In the genomic region with DNA sequence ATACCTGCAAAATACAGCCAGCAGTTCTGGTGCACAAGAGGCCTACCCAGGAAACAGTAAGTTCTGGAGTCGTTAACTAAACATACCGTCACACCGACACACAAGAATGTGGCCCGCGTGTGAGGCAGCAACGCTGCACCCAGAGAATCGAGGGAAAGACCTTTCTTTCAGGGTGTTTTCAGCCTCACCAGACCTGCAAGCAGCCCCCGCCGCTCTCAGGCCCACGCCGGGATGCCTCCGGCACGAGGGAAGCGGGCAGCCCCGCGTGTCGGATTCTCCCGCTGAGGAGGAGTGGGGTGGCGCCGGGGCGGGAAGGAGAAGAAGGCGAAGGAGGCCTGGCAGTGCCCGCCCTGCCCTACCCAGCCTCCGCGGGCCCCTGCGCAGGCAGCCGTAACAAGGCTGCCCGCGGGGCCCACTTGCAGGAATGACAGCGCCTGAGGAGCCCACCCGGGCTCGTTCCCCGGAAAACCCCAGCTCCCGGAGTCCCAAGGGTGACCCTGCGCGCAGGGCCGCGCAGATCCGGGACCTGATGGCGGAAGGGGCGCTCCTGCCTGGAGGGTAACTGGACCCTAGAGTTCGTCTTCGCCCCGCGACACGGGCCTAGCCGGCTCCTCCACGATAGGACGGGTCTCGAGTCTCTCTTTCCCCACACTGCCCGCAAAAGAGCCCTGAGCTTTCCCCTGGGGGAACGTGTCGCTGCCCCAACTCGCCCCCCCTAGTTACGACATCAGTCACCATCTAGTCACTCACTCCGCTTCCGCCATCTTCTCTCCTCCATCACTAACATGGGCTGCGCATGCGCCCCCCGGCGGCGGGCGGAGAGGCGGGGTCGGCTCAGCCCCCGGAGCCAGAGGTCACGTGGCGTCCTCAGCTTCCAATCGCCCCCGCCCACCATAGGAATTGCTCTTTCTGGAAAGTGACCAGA, we compare ENCODE assay signal across 8 cellular contexts. TPM values are rescaled to one million over a fixed set of nuclear protein-coding genes. Genes with fewer than 3 reads are reported as not detected.
A peak's percentile ranks its signal among the peaks of the same experiment; 100 is the strongest.
DNase-seq lines count a peak whose midpoint lies in the region; ATAC-seq and TF ChIP-seq lines count a peak whose summit lies in the region.

A gene with protein sequence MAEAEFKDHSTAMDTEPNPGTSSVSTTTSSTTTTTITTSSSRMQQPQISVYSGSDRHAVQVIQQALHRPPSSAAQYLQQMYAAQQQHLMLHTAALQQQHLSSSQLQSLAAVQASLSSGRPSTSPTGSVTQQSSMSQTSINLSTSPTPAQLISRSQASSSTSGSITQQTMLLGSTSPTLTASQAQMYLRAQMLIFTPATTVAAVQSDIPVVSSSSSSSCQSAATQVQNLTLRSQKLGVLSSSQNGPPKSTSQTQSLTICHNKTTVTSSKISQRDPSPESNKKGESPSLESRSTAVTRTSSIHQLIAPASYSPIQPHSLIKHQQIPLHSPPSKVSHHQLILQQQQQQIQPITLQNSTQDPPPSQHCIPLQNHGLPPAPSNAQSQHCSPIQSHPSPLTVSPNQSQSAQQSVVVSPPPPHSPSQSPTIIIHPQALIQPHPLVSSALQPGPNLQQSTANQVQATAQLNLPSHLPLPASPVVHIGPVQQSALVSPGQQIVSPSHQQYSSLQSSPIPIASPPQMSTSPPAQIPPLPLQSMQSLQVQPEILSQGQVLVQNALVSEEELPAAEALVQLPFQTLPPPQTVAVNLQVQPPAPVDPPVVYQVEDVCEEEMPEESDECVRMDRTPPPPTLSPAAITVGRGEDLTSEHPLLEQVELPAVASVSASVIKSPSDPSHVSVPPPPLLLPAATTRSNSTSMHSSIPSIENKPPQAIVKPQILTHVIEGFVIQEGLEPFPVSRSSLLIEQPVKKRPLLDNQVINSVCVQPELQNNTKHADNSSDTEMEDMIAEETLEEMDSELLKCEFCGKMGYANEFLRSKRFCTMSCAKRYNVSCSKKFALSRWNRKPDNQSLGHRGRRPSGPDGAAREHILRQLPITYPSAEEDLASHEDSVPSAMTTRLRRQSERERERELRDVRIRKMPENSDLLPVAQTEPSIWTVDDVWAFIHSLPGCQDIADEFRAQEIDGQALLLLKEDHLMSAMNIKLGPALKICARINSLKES (minus strand): TSS at position 782 of the 925 bp plus-strand sequence. CDS start 18 bp downstream, at position 764.

- H3K36me3 Mint-ChIP-seq in activated naive CD8-positive, alpha-beta T cell: peaks cover 9% of the 10 kb centered on the region

- no peaks in the 10 kb centered on the region for H3K27me3 Mint-ChIP-seq in activated naive CD8-positive, alpha-beta T cell

- peak; percentile 12 for TF ChIP-seq CTCF in GM12864 (IDR thresholded peaks at IDR 0.05; ENCODE audit: low read depth, low read length, missing control alignments)
- no peak for TF ChIP-seq CTCF in omental fat pad (IDR thresholded peaks at IDR 0.05)

- H3K4me3 ChIP-seq in GM12864 (ENCODE audit: low read depth, low read length): peak within 1 kb of the TSS; percentile 98

- no peaks in the 10 kb centered on the region for H3K9me3 Mint-ChIP-seq in activated naive CD8-positive, alpha-beta T cell (ENCODE audit: low read depth)

- H3K27ac Mint-ChIP-seq in activated naive CD8-positive, alpha-beta T cell: peak within 1 kb of the TSS; percentile 100

- DNase-seq in GM12864 (ENCODE audit: low read depth) (peak; percentile 71), NCI-H1105 treated with DMSO at 0.1 percent for 48 hours (lab: John Stamatoyannopoulos, UW) (peak; percentile 93), SKM-1 treated with dmso at 0.1 percent for 144 hours (lab: John Stamatoyannopoulos, UW; ENCODE audit: unreplicated experiment) (peak; percentile 85), glomerular visceral epithelial cell (ENCODE audit: extremely low spot score) (peak; percentile 93), omental fat pad (ENCODE audit: low spot score) (peak; percentile 78)

- peaks cover 35% of the 10 kb centered on the region for H3K4me1 Mint-ChIP-seq in activated naive CD8-positive, alpha-beta T cell (ENCODE audit: low read depth)

- ATAC-seq in HG02678 (IDR thresholded peaks at IDR 0.05; ENCODE audit: unreplicated experiment) (peak; percentile 75), omental fat pad (ENCODE audit: low FRiP score) (peak; percentile 95)

- peak within 1 kb of the TSS; percentile 82 for H3K27ac ChIP-seq in temporal lobe (ENCODE audit: low read depth, low read length)

- H3K4me3 Mint-ChIP-seq in activated naive CD8-positive, alpha-beta T cell: peak within 1 kb of the TSS; percentile 99

RNA-seq across cellular contexts. Expression of the gene that starts here (rescaled TPM):
- 10 to 100 TPM; 48.6 to 56.7 (median 50.9) TPM for total RNA-seq in omental fat pad
- 42.8 TPM for total RNA-seq in temporal lobe

Comparison
In these comparisons a context has a peak if more than half of its experiments do, and no peak if none do; other contexts are left out.
1. Peak in every context shown above with its lines: DNase-seq, ATAC-seq, H3K4me3 ChIP-seq and H3K27ac ChIP-seq.